Comparison of ENCODE assay signal across 1 cellular context in genomic region chr3:47863391-47864128, GRCh38.
TF ChIP-seq lines count a peak whose summit lies in the region.

No MANE protein-coding gene starts in this region.

TF ChIP-seq in IMR-90, 13 proteins besides CTCF, POLR2A, EP300 and RAD21:
- TF ChIP-seq CEBPB (IDR thresholded peaks at IDR 0.05; ENCODE audit: low read depth, low read length) (no peak), RFX5 (IDR thresholded peaks at IDR 0.05; ENCODE audit: low read depth, low read length) (no peak), BHLHE40 (IDR thresholded peaks at IDR 0.05; ENCODE audit: low read depth, low read length) (no peak)
